8 cellular contexts compared by ENCODE assay signal in the genomic region with DNA sequence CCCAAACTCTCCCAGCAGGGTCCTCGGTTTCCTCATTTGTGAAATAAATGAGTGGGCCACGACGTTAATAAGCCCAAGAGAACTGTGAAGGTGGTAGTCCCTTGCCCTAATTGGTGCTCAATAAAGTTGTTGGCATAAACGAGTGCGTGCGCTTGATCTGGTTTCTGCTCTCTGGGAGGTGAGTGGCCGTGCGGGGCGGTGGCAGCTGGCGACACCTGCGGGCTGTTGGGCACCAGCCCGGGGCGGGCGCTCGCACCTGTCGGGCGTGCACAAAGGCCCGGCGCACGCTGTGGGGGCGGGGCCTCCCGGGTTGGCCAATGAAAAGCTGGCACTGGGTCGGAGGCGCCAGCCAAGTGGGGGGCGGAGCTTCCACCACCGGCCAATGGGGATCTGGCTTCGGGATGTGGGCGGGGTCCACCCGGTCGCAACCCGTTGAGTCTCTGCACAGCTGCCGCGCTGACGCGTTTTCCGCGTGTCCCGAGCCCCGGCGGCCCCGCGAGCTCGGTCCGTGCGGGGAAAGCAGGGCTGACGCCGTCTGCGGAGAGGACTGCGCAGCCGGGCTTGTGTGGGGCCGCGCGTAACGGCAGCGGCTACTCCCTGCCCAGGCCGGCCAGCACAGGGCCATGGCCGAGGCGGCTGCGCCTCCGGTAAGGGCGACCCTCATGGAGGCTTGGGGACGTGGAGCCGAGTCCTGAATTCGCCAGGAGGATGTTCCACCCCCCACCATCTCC. TPM values are rescaled to one million over a fixed set of nuclear protein-coding genes. Genes with fewer than 3 reads are reported as not detected.
DNase-seq lines count a peak whose midpoint lies in the region; ATAC-seq, FAIRE-seq and TF ChIP-seq lines count a peak whose summit lies in the region.

No MANE protein-coding gene starts in this region.

- ATAC-seq in GM21825 (IDR thresholded peaks at IDR 0.05; ENCODE audit: unreplicated experiment) (peak; percentile 98), SK-N-SH treated with all-trans-retinoic acid at 6 μM for 48 hours (peak; percentile 97), Right ventricle myocardium superior (ENCODE audit: poor library complexity) (peak; percentile 99), pancreas (peak; percentile 96 to 99 (median 98))
- peak; percentile 90 for ATAC-seq in activated naive CD8-positive, alpha-beta T cell treated with anti-CD3 and anti-CD28 coated beads, Interleukin-2, amount 10 ng/mL, durations not matched to agents 7 days and 5 days (ENCODE audit: low read depth)

- peak overlapping the region; percentile 92 for H3K4me3 Mint-ChIP-seq in activated naive CD8-positive, alpha-beta T cell treated with anti-CD3 and anti-CD28 coated beads, Interleukin-2, amount 10 ng/mL, durations not matched to agents 7 days and 5 days

- TF ChIP-seq CTCF in pancreas (IDR thresholded peaks at IDR 0.05), result no peak
- no peak for TF ChIP-seq CTCF in tibial nerve (IDR thresholded peaks at IDR 0.05)

- H3K9me3 ChIP-seq in pancreas (no peaks in the 10 kb centered on the region), tibial nerve (no peaks in the 10 kb centered on the region)

- TF ChIP-seq EP300 in tibial nerve (IDR thresholded peaks at IDR 0.05), result peak in 1 of 2 donors; percentile 61

- H3K4me3 ChIP-seq in pancreas (peak overlapping the region; percentile 43 to 67 (median 57)), tibial nerve (peak overlapping the region; percentile 35 to 85 (median 65))

- peaks cover 4% of the 10 kb centered on the region for H3K27me3 Mint-ChIP-seq in activated naive CD8-positive, alpha-beta T cell treated with anti-CD3 and anti-CD28 coated beads, Interleukin-2, amount 10 ng/mL, durations not matched to agents 7 days and 5 days

- H3K27me3 ChIP-seq in pancreas (no peaks in the 10 kb centered on the region), tibial nerve (no peaks in the 10 kb centered on the region)

- no peaks in the 10 kb centered on the region for H3K9me3 Mint-ChIP-seq in activated naive CD8-positive, alpha-beta T cell treated with anti-CD3 and anti-CD28 coated beads, Interleukin-2, amount 10 ng/mL, durations not matched to agents 7 days and 5 days

- DNase-seq in ELF-1 (ENCODE audit: low read depth, low spot score) (peak; percentile 96), LoVo (ENCODE audit: low spot score) (peak; percentile 99), Right ventricle myocardium superior (peak; percentile 97), pancreas (peak; percentile 96 to 100 (median 99)), tibial nerve (ENCODE audit: low spot score in 2 of 2) (peak; percentile 83 to 86)
- DNase-seq in activated naive CD8-positive, alpha-beta T cell treated with anti-CD3 and anti-CD28 coated beads, Interleukin-2, amount 10 ng/mL, durations not matched to agents 7 days and 5 days, result peak; percentile 99

- peaks cover 31% of the 10 kb centered on the region for H3K4me1 Mint-ChIP-seq in activated naive CD8-positive, alpha-beta T cell treated with anti-CD3 and anti-CD28 coated beads, Interleukin-2, amount 10 ng/mL, durations not matched to agents 7 days and 5 days

- no peak for FAIRE-seq in pancreas (lab: Jason Lieb, UNC)

- peaks cover 0 to 4% (median 2%) of the 10 kb centered on the region in 3 donors for H3K4me1 ChIP-seq in pancreas
- peaks cover 0 to 15% (median 11%) of the 10 kb centered on the region in 4 donors for H3K4me1 ChIP-seq in tibial nerve

- H3K36me3 ChIP-seq in pancreas, result no peaks in the 10 kb centered on the region
- H3K36me3 ChIP-seq in tibial nerve, result peaks cover 0 to 58% (median 0%) of the 10 kb centered on the region in 3 donors

- POLR2A ChIA-PET in activated naive CD8-positive, alpha-beta T cell treated with anti-CD3 and anti-CD28 coated beads, Interleukin-2, amount 10 ng/mL, durations not matched to agents 7 days and 5 days (lab: Charles Lee), result interaction anchor here (0.6 to 2.4 kb wide), 5 partner anchors 23 to 197 kb away, joined by 3 to 33 read pairs (median 3); a partner anchor contains a TSS

- H3K27ac ChIP-seq in pancreas, result peak overlapping the region in 3 of 4 donors; percentile 25 to 51 (median 33)
- H3K27ac ChIP-seq in tibial nerve, result peak overlapping the region in 3 of 4 donors; percentile 34 to 64 (median 45)

- peaks cover 5% of the 10 kb centered on the region for H3K36me3 Mint-ChIP-seq in activated naive CD8-positive, alpha-beta T cell treated with anti-CD3 and anti-CD28 coated beads, Interleukin-2, amount 10 ng/mL, durations not matched to agents 7 days and 5 days

- TF ChIP-seq POLR2A in tibial nerve (IDR thresholded peaks at IDR 0.05), result peak in 1 of 2 donors; percentile 26

- peak overlapping the region; percentile 65 for H3K27ac Mint-ChIP-seq in activated naive CD8-positive, alpha-beta T cell treated with anti-CD3 and anti-CD28 coated beads, Interleukin-2, amount 10 ng/mL, durations not matched to agents 7 days and 5 days

- WGBS in pancreas, 2 donors, result 1% methylated on average over 56 to 64 of the region's 64 CpGs
- WGBS in tibial nerve, 2 donors, result 3 to 10% methylated on average over 18 to 41 of the region's 64 CpGs

- intact Hi-C loops in Right ventricle myocardium superior (cut with DNase I), result no loop called here
- intact Hi-C loops in pancreas (cut with DNase I), result no loop called here

TF ChIP-seq in SK-N-SH treated with all-trans-retinoic acid at 6 μM for 48 hours, 23 proteins besides CTCF, POLR2A, EP300 and RAD21:
- TF ChIP-seq SNAI2 (CRISPR knock-in tag; IDR thresholded peaks at IDR 0.05) (peak; percentile 79; the same call in 1 of the 2 replicates), ISL1 (CRISPR knock-in tag; IDR thresholded peaks at IDR 0.05) (no peak), GLIS3 (CRISPR knock-in tag; IDR thresholded peaks at IDR 0.05) (peak; percentile 51; the same call in 1 of the 2 replicates), ZFP30 (CRISPR knock-in tag; IDR thresholded peaks at IDR 0.05) (no peak), TCF4 (CRISPR knock-in tag; IDR thresholded peaks at IDR 0.05; ENCODE audit: borderline replicate concordance) (no peak), ESRRG (CRISPR knock-in tag; IDR thresholded peaks at IDR 0.05) (no peak)
- TF ChIP-seq, protein P1, sequence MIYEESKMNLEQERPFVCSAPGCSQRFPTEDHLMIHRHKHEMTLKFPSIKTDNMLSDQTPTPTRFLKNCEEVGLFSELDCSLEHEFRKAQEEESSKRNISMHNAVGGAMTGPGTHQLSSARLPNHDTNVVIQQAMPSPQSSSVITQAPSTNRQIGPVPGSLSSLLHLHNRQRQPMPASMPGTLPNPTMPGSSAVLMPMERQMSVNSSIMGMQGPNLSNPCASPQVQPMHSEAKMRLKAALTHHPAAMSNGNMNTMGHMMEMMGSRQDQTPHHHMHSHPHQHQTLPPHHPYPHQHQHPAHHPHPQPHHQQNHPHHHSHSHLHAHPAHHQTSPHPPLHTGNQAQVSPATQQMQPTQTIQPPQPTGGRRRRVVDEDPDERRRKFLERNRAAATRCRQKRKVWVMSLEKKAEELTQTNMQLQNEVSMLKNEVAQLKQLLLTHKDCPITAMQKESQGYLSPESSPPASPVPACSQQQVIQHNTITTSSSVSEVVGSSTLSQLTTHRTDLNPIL (CRISPR knock-in tag; IDR thresholded peaks at IDR 0.05; ENCODE audit: low read depth), result no peak
- TF ChIP-seq, protein P2, sequence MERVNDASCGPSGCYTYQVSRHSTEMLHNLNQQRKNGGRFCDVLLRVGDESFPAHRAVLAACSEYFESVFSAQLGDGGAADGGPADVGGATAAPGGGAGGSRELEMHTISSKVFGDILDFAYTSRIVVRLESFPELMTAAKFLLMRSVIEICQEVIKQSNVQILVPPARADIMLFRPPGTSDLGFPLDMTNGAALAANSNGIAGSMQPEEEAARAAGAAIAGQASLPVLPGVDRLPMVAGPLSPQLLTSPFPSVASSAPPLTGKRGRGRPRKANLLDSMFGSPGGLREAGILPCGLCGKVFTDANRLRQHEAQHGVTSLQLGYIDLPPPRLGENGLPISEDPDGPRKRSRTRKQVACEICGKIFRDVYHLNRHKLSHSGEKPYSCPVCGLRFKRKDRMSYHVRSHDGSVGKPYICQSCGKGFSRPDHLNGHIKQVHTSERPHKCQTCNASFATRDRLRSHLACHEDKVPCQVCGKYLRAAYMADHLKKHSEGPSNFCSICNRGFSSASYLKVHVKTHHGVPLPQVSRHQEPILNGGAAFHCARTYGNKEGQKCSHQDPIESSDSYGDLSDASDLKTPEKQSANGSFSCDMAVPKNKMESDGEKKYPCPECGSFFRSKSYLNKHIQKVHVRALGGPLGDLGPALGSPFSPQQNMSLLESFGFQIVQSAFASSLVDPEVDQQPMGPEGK (CRISPR knock-in tag; IDR thresholded peaks at IDR 0.05; ENCODE audit: borderline replicate concordance), result no peak

RNA-seq across cellular contexts. Expression of a gene that starts 23.0 kb away (rescaled TPM):
- total RNA-seq in activated naive CD8-positive, alpha-beta T cell treated with anti-CD3 and anti-CD28 coated beads, Interleukin-2, amount 10 ng/mL, durations not matched to agents 7 days and 5 days, result 10 to 100 TPM; 22.0 to 23.7 TPM
- 4.0 TPM for total RNA-seq in Right ventricle myocardium superior
- total RNA-seq in pancreas, result 1 to 10 TPM; 4.7 to 9.9 (median 5.9) TPM
- 10 to 100 TPM in 1 of 2 donors, 1 to 10 TPM in 1; 9.8 to 11.2 TPM for polyA plus RNA-seq in pancreas
- 10 to 100 TPM; 22.1 to 58.2 (median 31.2) TPM for total RNA-seq in tibial nerve

RNA-seq across cellular contexts. Expression of a gene that starts 45.6 kb away (rescaled TPM):
- total RNA-seq in activated naive CD8-positive, alpha-beta T cell treated with anti-CD3 and anti-CD28 coated beads, Interleukin-2, amount 10 ng/mL, durations not matched to agents 7 days and 5 days, result 10 to 100 TPM; 14.6 to 15.5 TPM
- total RNA-seq in Right ventricle myocardium superior, result 5.5 TPM
- 1 to 10 TPM; 3.7 to 9.0 (median 5.2) TPM for total RNA-seq in pancreas
- 10 to 100 TPM in 1 of 2 donors, 1 to 10 TPM in 1; 8.7 to 13.7 TPM for polyA plus RNA-seq in pancreas
- 10 to 100 TPM in 2 of 4 donors, 1 to 10 TPM in 2; 8.4 to 12.6 (median 10.5) TPM for total RNA-seq in tibial nerve

Comparison
In these comparisons a context has a peak if more than half of its experiments do, and no peak if none do; other contexts are left out.
1. Peak in every context shown above with its lines: DNase-seq, ATAC-seq, H3K4me3 ChIP-seq and H3K27ac ChIP-seq.